ENCODE assay signal across 17 cellular contexts in the genomic region with DNA sequence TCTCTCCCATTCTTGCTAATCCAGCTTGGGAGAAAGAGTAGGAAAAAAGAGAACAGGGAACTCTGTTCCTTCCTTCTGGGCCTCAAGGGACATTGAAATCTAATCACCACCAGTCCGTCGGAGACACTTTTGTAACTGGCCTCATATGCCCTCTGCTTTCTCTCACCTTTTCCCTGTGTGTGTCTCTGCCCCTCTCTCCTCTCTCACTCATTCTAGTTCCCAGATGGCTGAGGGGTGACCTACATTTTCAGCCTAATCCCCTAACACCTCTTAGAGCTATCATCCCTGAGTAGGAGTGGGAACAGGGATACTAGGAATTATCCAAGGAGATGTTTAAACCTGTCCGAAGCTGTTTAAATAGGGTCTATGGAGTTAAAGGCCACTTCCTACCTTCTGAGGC. TPM values are rescaled to one million over a fixed set of nuclear protein-coding genes. Genes with fewer than 3 reads are reported as not detected.
DNase-seq lines count a peak whose midpoint lies in the region; ATAC-seq and TF ChIP-seq lines count a peak whose summit lies in the region.
"Had no signal": no experiment of that assay in that cellular context is flagged by ENCODE, and none has a peak within 500 bp of the region (broad histone marks: within the 10 kb centered on the region; RNA-seq: fewer than 3 reads in every experiment).

No MANE protein-coding gene starts in this region.

- intact Hi-C loops in CD4-positive, alpha-beta T cell (cut with DNase I, micrococcal nuclease) = no loop called here

- H3K9me3 Mint-ChIP-seq in CD4-positive, alpha-beta T cell = no peaks in the 10 kb centered on the region
- H3K9me3 Mint-ChIP-seq in glutamatergic neuron (ENCODE audit: unreplicated experiment) = peaks cover 23% of the 10 kb centered on the region
- H3K9me3 Mint-ChIP-seq: CD8-positive, alpha-beta T cell; GM23338 had no signal

- TF ChIP-seq CTCF in CD4-positive, alpha-beta T cell (IDR thresholded peaks at IDR 0.05) = no peak
- TF ChIP-seq CTCF in WERI-Rb-1 (IDR thresholded peaks at IDR 0.05; ENCODE audit: low read depth, low read length) = no peak
- TF ChIP-seq CTCF in glutamatergic neuron (IDR thresholded peaks at IDR 0.05; ENCODE audit: partially characterized antibody, unreplicated experiment) = no peak

- H3K27ac ChIP-seq in CD4-positive, alpha-beta T cell (ENCODE audit: low read depth, low read length) = no peak overlapping the region
- peak overlapping the region; percentile 88 for H3K27ac ChIP-seq in WERI-Rb-1
- H3K27ac ChIP-seq: BLaER1 had no signal

- peaks cover 17% of the 10 kb centered on the region for H3K4me1 Mint-ChIP-seq in CD4-positive, alpha-beta T cell (ENCODE audit: low read depth)
- H3K4me1 Mint-ChIP-seq in glutamatergic neuron (ENCODE audit: low read depth, unreplicated experiment) = peaks cover 46% of the 10 kb centered on the region

- DNase-seq in CD4-positive, alpha-beta T cell = no peak
- DNase-seq in NCI-H524 (lab: John Stamatoyannopoulos, UW) (peak; percentile 93 to 97), WERI-Rb-1 (peak; percentile 79), glutamatergic neuron (no peak), dedifferentiated amniotic fluid mesenchymal stem cell (ENCODE audit: extremely low spot score) (no peak), foreskin melanocyte (no peak), kidney tubule cell (ENCODE audit: low spot score) (no peak), mucosa of gallbladder (ENCODE audit: low spot score) (no peak)
- DNase-seq: 8988T; Calu3; CD8-positive, alpha-beta T cell; HCEC 1CT had no signal

- H3K27me3 ChIP-seq in CD4-positive, alpha-beta T cell (ENCODE audit: control insufficient read depth, insufficient read depth, low read length) = no peaks in the 10 kb centered on the region
- H3K27me3 ChIP-seq in WERI-Rb-1 (ENCODE audit: insufficient read depth, low read depth, severe bottlenecking) = no peaks in the 10 kb centered on the region

- H3K4me3 Mint-ChIP-seq in CD4-positive, alpha-beta T cell = peak overlapping the region; percentile 0
- peak overlapping the region; percentile 39 for H3K4me3 Mint-ChIP-seq in glutamatergic neuron (ENCODE audit: unreplicated experiment)
- H3K4me3 Mint-ChIP-seq: CD14-positive monocyte; CD8-positive, alpha-beta T cell; GM23338 had no signal

- H3K27ac Mint-ChIP-seq in CD4-positive, alpha-beta T cell = no peak overlapping the region
- peak overlapping the region; percentile 76 for H3K27ac Mint-ChIP-seq in glutamatergic neuron (ENCODE audit: unreplicated experiment)
- H3K27ac Mint-ChIP-seq: CD8-positive, alpha-beta T cell; GM23338 had no signal

- H3K27me3 Mint-ChIP-seq in CD4-positive, alpha-beta T cell = no peaks in the 10 kb centered on the region
- H3K27me3 Mint-ChIP-seq in glutamatergic neuron (ENCODE audit: unreplicated experiment) = peaks cover 13% of the 10 kb centered on the region

- no peak for ATAC-seq in CD4-positive, alpha-beta T cell (ENCODE audit: poor library complexity)
- ATAC-seq: CD8-positive, alpha-beta T cell; GM23338 had no signal

- peak overlapping the region; percentile 23; the same call in 1 of the 2 replicates for H3K4me3 ChIP-seq in WERI-Rb-1 (ENCODE audit: low read depth, low read length)
- H3K4me3 ChIP-seq: BLaER1, GM23338 had no signal

- no peaks in the 10 kb centered on the region for H3K9me3 ChIP-seq in CD4-positive, alpha-beta T cell (ENCODE audit: control insufficient read depth, low read length)
- H3K9me3 ChIP-seq in WERI-Rb-1 (ENCODE audit: severe bottlenecking) = no peaks in the 10 kb centered on the region
- H3K9me3 ChIP-seq: BLaER1 had no signal

- H3K36me3 Mint-ChIP-seq in CD4-positive, alpha-beta T cell (ENCODE audit: low read depth) = no peaks in the 10 kb centered on the region
- H3K36me3 Mint-ChIP-seq in glutamatergic neuron (ENCODE audit: unreplicated experiment) = peaks cover 10% of the 10 kb centered on the region
- H3K36me3 Mint-ChIP-seq: CD8-positive, alpha-beta T cell had no signal

- CTCF ChIA-PET in CD4-positive, alpha-beta T cell (lab: Charles Lee) = no interaction called here

- POLR2A ChIA-PET in CD4-positive, alpha-beta T cell (lab: Charles Lee) = interaction anchor here (1.1 kb wide), 1 partner anchor 29 kb away, joined by 3 read pairs; a partner anchor contains a TSS

- no peaks in the 10 kb centered on the region for H3K36me3 ChIP-seq in WERI-Rb-1
- H3K36me3 ChIP-seq: BLaER1 had no signal

RNA-seq across cellular contexts. Expression of a gene that starts 8.9 kb away (rescaled TPM):
- total RNA-seq in CD4-positive, alpha-beta T cell = 1 to 10 TPM; 5.2 to 7.4 TPM
- total RNA-seq in glutamatergic neuron (ENCODE audit: unreplicated experiment) = 99.9 TPM
- total RNA-seq in mucosa of gallbladder = 28.9 TPM

RNA-seq across cellular contexts. Expression of a gene that starts 13.9 kb away (rescaled TPM):
- total RNA-seq in CD4-positive, alpha-beta T cell = not detected
- 0.44 TPM for total RNA-seq in glutamatergic neuron (ENCODE audit: unreplicated experiment)
- total RNA-seq in mucosa of gallbladder = 2.2 TPM
- total RNA-seq: A673; Calu3; CD8-positive, alpha-beta T cell; GM23338; HT-29 had no signal

RNA-seq across cellular contexts. Expression of a gene that starts 29.4 kb away (rescaled TPM):
- total RNA-seq in CD4-positive, alpha-beta T cell = 10 to 100 TPM; 74.8 to 75.3 TPM
- total RNA-seq in glutamatergic neuron (ENCODE audit: unreplicated experiment) (54.1 TPM), mucosa of gallbladder (91.8 TPM)

RNA-seq across cellular contexts. Expression of a gene that starts 29.5 kb away (rescaled TPM):
- 1 to 10 TPM; 1.6 to 1.9 TPM for total RNA-seq in CD4-positive, alpha-beta T cell
- total RNA-seq in glutamatergic neuron (ENCODE audit: unreplicated experiment) = 3.7 TPM
- total RNA-seq in mucosa of gallbladder = 2.8 TPM

RNA-seq across cellular contexts. Expression of a gene that starts 33.4 kb away (rescaled TPM):
- total RNA-seq in CD4-positive, alpha-beta T cell = under 1 TPM; 0.05 to 0.11 TPM
- total RNA-seq in glutamatergic neuron (ENCODE audit: unreplicated experiment) (108 TPM), mucosa of gallbladder (1.6 TPM)

Comparison
In these comparisons a context has a peak if more than half of its experiments do, and no peak if none do; other contexts are left out.
1. DNase-seq: peak in NCI-H524 (2 of 2) and WERI-Rb-1 (single experiment); none in CD4-positive, alpha-beta T cell (0 of 10), glutamatergic neuron (single experiment), dedifferentiated amniotic fluid mesenchymal stem cell (single experiment), foreskin melanocyte (single experiment), kidney tubule cell (single experiment) and mucosa of gallbladder (single experiment).